ENCODE assay signal across 9 cellular contexts in the genomic region with DNA sequence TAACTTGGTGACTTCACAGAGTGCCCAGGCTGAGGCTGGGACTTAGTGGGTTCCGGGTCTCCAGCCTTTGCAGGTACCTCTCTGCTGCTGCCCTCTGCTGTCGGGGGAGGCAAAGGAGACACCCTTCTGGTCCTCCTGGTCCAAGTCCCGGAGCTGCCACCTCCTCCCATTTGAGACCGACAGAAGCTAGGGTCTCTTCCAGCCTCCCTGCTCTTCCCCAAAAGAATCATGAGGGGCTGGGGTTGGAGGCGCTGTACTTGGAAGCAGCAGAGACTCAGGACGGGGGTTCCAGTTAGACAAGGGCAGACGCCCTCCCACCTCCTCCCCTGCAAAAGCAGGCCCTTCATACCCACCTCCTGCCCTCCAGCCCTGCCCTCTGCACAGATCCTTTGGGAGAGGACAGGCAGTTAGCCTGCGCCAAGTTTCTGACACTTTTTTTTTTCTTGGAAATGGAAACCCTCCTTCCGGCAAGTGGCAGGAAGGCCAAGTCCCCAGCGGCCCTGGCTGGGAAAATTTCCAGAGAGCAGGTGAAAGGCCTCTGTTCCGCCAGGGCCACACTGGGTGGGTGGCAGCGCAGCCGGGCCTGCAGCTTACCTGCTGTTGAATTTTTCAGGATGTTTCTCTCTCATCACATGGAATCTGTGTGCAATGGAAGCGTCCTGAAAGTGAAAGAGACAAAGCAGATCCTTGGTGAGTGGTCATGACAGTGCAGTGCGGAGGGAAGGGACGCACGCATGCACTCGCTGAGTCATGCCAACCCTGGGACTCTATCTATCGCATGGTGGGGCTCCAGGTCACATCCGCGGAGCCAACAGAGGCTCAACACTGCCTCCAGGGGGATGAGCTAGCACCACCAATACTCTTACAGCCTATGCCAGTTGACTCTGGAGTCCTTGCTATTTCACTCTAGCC.
A peak's percentile ranks its signal among the peaks of the same experiment; 100 is the strongest.
DNase-seq lines count a peak whose midpoint lies in the region; ATAC-seq, FAIRE-seq and TF ChIP-seq lines count a peak whose summit lies in the region.
"Had no signal": no experiment of that assay in that cellular context is flagged by ENCODE, and none has a peak within 500 bp of the region (broad histone marks: within the 10 kb centered on the region; RNA-seq: fewer than 3 reads in every experiment).

No MANE protein-coding gene starts in this region.

- DNase-seq in D721Med (ENCODE audit: insufficient read length, low spot score), result no peak
- no peak for DNase-seq in Panc1 (ENCODE audit: low read depth, low spot score)
- peak; percentile 61 for DNase-seq in activated naive CD8-positive, alpha-beta T cell treated with anti-CD3 and anti-CD28 coated beads, Interleukin-2, amount 50 U/mL, for 24 hours
- peak; percentile 85 for DNase-seq in right atrium auricular region (ENCODE audit: low spot score)
- peak; percentile 56 for DNase-seq in renal cortical epithelial cell (ENCODE audit: low read depth)
- no peak for DNase-seq in DMS79 (lab: John Stamatoyannopoulos, UW)

- H3K4me1 ChIP-seq in Panc1 (ENCODE audit: control insufficient read depth, insufficient read depth, low read length) (peaks cover 6% of the 10 kb centered on the region; the same call in 1 of the 2 replicates), right atrium auricular region (peaks cover 0 to 13% of the 10 kb centered on the region in 2 donors)

- H3K4me3 Mint-ChIP-seq in activated naive CD8-positive, alpha-beta T cell treated with anti-CD3 and anti-CD28 coated beads, Interleukin-2, amount 50 U/mL, for 24 hours, result peak overlapping the region; percentile 36
- H3K4me3 Mint-ChIP-seq: activated naive CD4-positive, alpha-beta T cell treated with anti-CD3 and anti-CD28 coated beads, Interleukin-2, amount 50 U/mL, for 24 hours had no signal

- peaks cover 9% of the 10 kb centered on the region for H3K4me1 Mint-ChIP-seq in activated naive CD8-positive, alpha-beta T cell treated with anti-CD3 and anti-CD28 coated beads, Interleukin-2, amount 50 U/mL, for 24 hours

- H3K27ac Mint-ChIP-seq in activated naive CD8-positive, alpha-beta T cell treated with anti-CD3 and anti-CD28 coated beads, Interleukin-2, amount 50 U/mL, for 24 hours, result no peak overlapping the region
- H3K27ac Mint-ChIP-seq: activated naive CD4-positive, alpha-beta T cell treated with anti-CD3 and anti-CD28 coated beads, Interleukin-2, amount 50 U/mL, for 24 hours had no signal

- peaks cover 13% of the 10 kb centered on the region for H3K27me3 Mint-ChIP-seq in activated naive CD8-positive, alpha-beta T cell treated with anti-CD3 and anti-CD28 coated beads, Interleukin-2, amount 50 U/mL, for 24 hours
- H3K27me3 Mint-ChIP-seq: activated naive CD4-positive, alpha-beta T cell treated with anti-CD3 and anti-CD28 coated beads, Interleukin-2, amount 50 U/mL, for 24 hours had no signal

- no peaks in the 10 kb centered on the region for H3K9me3 Mint-ChIP-seq in activated naive CD8-positive, alpha-beta T cell treated with anti-CD3 and anti-CD28 coated beads, Interleukin-2, amount 50 U/mL, for 24 hours
- H3K9me3 Mint-ChIP-seq: activated naive CD4-positive, alpha-beta T cell treated with anti-CD3 and anti-CD28 coated beads, Interleukin-2, amount 50 U/mL, for 24 hours had no signal

- H3K36me3 ChIP-seq in Panc1 (ENCODE audit: control insufficient read depth, insufficient read depth, low read length) (no peaks in the 10 kb centered on the region), right atrium auricular region (no peaks in the 10 kb centered on the region)

- no peak for FAIRE-seq in D721Med (lab: Jason Lieb, UNC)

- POLR2A ChIA-PET in Panc1 (lab: Charles Lee), result interaction anchor here (0.7 kb wide), 1 partner anchor 249 kb away, joined by 3 read pairs; no protein-coding TSS in a partner anchor

- intact Hi-C loops in Panc1 (cut with micrococcal nuclease; ENCODE audit: unreplicated experiment), result loop anchor here (1.0 to 5.0 kb wide), 2 partner anchors 135 to 259 kb away; a partner anchor contains a TSS

- H3K27ac ChIP-seq in Panc1 (ENCODE audit: low read length), result no peak overlapping the region
- H3K27ac ChIP-seq in right atrium auricular region, result peak overlapping the region; percentile 78 to 87

- peak overlapping the region; percentile 5 to 15; a peak in 3 of 4 replicates for H3K4me3 ChIP-seq in Panc1 (ENCODE audit: low read depth in 2 of 2, low read length in 2 of 2)
- peak overlapping the region; percentile 4 to 40 for H3K4me3 ChIP-seq in right atrium auricular region

- H3K36me3 Mint-ChIP-seq in activated naive CD8-positive, alpha-beta T cell treated with anti-CD3 and anti-CD28 coated beads, Interleukin-2, amount 50 U/mL, for 24 hours (ENCODE audit: low read depth), result no peaks in the 10 kb centered on the region
- H3K36me3 Mint-ChIP-seq: activated naive CD4-positive, alpha-beta T cell treated with anti-CD3 and anti-CD28 coated beads, Interleukin-2, amount 50 U/mL, for 24 hours had no signal

- no peaks in the 10 kb centered on the region for H3K9me3 ChIP-seq in Panc1 (ENCODE audit: control insufficient read depth, insufficient read depth, low read depth, low read length)
- no peaks in the 10 kb centered on the region for H3K9me3 ChIP-seq in right atrium auricular region

- BruUV-seq in Panc1 (replicated peaks; lab: Mats Ljungman, UMichigan), result no TSS peak

- 0 out of 2 replicates have a peak, but pooled peaks cover 2% of the 10 kb centered on the region for H3K27me3 ChIP-seq in Panc1 (ENCODE audit: control insufficient read depth, insufficient read depth, low read length)
- H3K27me3 ChIP-seq in right atrium auricular region, result no peaks in the 10 kb centered on the region

- CTCF ChIA-PET in Panc1 (lab: Charles Lee), result interaction anchor here (0.5 to 1.3 kb wide), 3 partner anchors 115 to 259 kb away, joined by 3 to 8 read pairs (median 7); no protein-coding TSS in a partner anchor

- in situ Hi-C loops in Panc1 (cut with HindIII; ENCODE audit: low pct_unique_long_range_greater_than_20kb, low sequenced_read_pairs), result no loop called here

- TF ChIP-seq CTCF in D721Med (IDR thresholded peaks at IDR 0.05; ENCODE audit: insufficient read depth, missing control alignments), result peak; percentile 42
- TF ChIP-seq CTCF in Panc1 (IDR thresholded peaks at IDR 0.05), result peak; percentile 82
- peak in 1 of 2 donors; percentile 63 for TF ChIP-seq CTCF in right atrium auricular region (IDR thresholded peaks at IDR 0.05)

- ATAC-seq in GM19455 (IDR thresholded peaks at IDR 0.05; ENCODE audit: unreplicated experiment) (peak; percentile 77), HG03469 (IDR thresholded peaks at IDR 0.05; ENCODE audit: unreplicated experiment) (peak; percentile 84), Panc1 (peak; percentile 94)
- ATAC-seq in activated naive CD8-positive, alpha-beta T cell treated with anti-CD3 and anti-CD28 coated beads, Interleukin-2, amount 50 U/mL, for 24 hours, result peak; percentile 98

Comparison
In these comparisons a context has a peak if more than half of its experiments do, and no peak if none do; other contexts are left out.
1. DNase-seq: peak in activated naive CD8-positive, alpha-beta T cell treated with anti-CD3 and anti-CD28 coated beads, Interleukin-2, amount 50 U/mL, for 24 hours (single experiment), right atrium auricular region (single experiment) and renal cortical epithelial cell (single experiment); none in D721Med (single experiment), Panc1 (single experiment) and DMS79 (single experiment).
2. Peak in every context shown above with its lines, with median percentiles within 50 percentile points of each other: ATAC-seq.